1 cellular context compared by ENCODE assay signal in the genomic region with DNA sequence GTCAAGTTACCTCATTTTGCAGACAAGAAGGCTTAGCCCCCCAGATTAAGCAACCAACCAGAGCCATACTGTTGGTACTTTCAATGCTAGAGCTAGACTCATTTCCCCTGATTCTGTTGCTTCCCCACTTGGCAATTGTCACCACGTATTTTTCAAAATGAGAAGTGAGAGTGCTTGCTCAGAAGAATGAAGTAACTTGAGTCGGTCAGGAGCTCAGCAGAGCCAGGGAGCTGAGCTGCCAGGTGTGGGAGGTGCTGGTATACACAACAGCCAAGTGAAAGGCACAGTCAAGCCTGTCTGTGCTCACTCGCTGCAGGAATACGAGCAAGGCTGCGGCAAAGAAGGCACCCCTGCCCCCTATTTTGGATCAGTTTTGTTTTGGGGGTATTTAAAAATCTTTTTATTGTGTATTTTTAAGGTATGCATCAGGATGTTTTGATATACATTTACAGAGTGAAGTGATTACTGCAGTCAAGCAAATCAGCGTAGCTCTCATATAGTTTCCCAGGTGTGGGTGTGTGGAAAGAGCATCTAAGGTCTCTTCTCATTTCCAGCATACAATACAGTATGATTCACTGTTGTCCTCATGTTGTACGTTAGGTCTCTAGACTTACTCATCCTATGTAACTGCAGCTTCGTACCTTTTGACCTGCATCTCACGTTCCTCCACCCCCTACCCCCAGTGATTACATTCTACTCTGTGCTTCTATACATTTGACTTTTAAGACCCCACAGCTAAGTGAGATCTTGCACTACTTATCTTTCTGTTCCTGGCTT.
TF ChIP-seq lines count a peak whose summit lies in the region.

No MANE protein-coding gene starts in this region.

TF ChIP-seq in HepG2, 621 proteins besides CTCF, POLR2A, EP300 and RAD21 (continued from another document):
- TF ChIP-seq, protein P1, sequence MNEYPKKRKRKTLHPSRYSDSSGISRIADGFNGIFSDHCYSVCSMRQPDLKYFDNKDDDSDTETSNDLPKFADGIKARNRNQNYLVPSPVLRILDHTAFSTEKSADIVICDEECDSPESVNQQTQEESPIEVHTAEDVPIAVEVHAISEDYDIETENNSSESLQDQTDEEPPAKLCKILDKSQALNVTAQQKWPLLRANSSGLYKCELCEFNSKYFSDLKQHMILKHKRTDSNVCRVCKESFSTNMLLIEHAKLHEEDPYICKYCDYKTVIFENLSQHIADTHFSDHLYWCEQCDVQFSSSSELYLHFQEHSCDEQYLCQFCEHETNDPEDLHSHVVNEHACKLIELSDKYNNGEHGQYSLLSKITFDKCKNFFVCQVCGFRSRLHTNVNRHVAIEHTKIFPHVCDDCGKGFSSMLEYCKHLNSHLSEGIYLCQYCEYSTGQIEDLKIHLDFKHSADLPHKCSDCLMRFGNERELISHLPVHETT (CRISPR knock-in tag; conservative IDR thresholded peaks at IDR 0.05), result no peak
- no peak for TF ChIP-seq SOX13 (IDR thresholded peaks at IDR 0.05)
- no peak for TF ChIP-seq SOX13 (CRISPR knock-in tag; conservative IDR thresholded peaks at IDR 0.05 in 1 of 2, IDR thresholded peaks at IDR 0.05 in 1 of 2)
- TF ChIP-seq, protein P2, sequence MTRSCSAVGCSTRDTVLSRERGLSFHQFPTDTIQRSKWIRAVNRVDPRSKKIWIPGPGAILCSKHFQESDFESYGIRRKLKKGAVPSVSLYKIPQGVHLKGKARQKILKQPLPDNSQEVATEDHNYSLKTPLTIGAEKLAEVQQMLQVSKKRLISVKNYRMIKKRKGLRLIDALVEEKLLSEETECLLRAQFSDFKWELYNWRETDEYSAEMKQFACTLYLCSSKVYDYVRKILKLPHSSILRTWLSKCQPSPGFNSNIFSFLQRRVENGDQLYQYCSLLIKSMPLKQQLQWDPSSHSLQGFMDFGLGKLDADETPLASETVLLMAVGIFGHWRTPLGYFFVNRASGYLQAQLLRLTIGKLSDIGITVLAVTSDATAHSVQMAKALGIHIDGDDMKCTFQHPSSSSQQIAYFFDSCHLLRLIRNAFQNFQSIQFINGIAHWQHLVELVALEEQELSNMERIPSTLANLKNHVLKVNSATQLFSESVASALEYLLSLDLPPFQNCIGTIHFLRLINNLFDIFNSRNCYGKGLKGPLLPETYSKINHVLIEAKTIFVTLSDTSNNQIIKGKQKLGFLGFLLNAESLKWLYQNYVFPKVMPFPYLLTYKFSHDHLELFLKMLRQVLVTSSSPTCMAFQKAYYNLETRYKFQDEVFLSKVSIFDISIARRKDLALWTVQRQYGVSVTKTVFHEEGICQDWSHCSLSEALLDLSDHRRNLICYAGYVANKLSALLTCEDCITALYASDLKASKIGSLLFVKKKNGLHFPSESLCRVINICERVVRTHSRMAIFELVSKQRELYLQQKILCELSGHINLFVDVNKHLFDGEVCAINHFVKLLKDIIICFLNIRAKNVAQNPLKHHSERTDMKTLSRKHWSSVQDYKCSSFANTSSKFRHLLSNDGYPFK (CRISPR knock-in tag; IDR thresholded peaks at IDR 0.05; ENCODE audit: borderline replicate concordance), result no peak
- TF ChIP-seq ZNF780A (CRISPR knock-in tag; IDR thresholded peaks at IDR 0.05), result no peak
